In genomic region chr12:50243507-50243906, GRCh38 we compare ENCODE assay signal across 16 cellular contexts. TPM values are rescaled to one million over a fixed set of nuclear protein-coding genes. Genes with fewer than 3 reads are reported as not detected.
DNase-seq lines count a peak whose midpoint lies in the region; ATAC-seq and TF ChIP-seq lines count a peak whose summit lies in the region.
"Had no signal": no experiment of that assay in that cellular context is flagged by ENCODE, and none has a peak within 500 bp of the region (broad histone marks: within the 10 kb centered on the region; RNA-seq: fewer than 3 reads in every experiment).

No MANE protein-coding gene starts in this region.

- H2AFZ ChIP-seq in PC-3 (ENCODE audit: low read length) (no peak overlapping the region), osteoblast (ENCODE audit: low read length) (no peak overlapping the region)

- H3K27me3 Mint-ChIP-seq in chondrocyte (ENCODE audit: low read depth), result no peaks in the 10 kb centered on the region
- H3K27me3 Mint-ChIP-seq: activated naive CD4-positive, alpha-beta T cell treated with anti-CD3 and anti-CD28 coated beads, Interleukin-2, amount 50 U/mL, for 24 hours; progenitor cell of endocrine pancreas had no signal

- ATAC-seq in PC-3 (no peak), upper lobe of right lung (no peak), HG03342 (IDR thresholded peaks at IDR 0.05; ENCODE audit: unreplicated experiment) (no peak)
- ATAC-seq: heart left ventricle had no signal

- no peaks in the 10 kb centered on the region for H3K9me3 Mint-ChIP-seq in chondrocyte (ENCODE audit: low read depth)
- H3K9me3 Mint-ChIP-seq: activated naive CD4-positive, alpha-beta T cell treated with anti-CD3 and anti-CD28 coated beads, Interleukin-2, amount 50 U/mL, for 24 hours had no signal

- TF ChIP-seq CTCF in PC-3 (conservative IDR thresholded peaks at IDR 0.05; ENCODE audit: low read depth, low read length), result no peak
- TF ChIP-seq CTCF in chondrocyte (IDR thresholded peaks at IDR 0.05), result no peak
- no peak for TF ChIP-seq CTCF in osteoblast (IDR thresholded peaks at IDR 0.05; ENCODE audit: extremely low read depth, low read depth, low read length)
- TF ChIP-seq CTCF in upper lobe of right lung (IDR thresholded peaks at IDR 0.05), result no peak

- peak overlapping the region; percentile 15; the same call in 1 of the 2 replicates for H3K9ac ChIP-seq in PC-3 (ENCODE audit: low read length)

- POLR2A ChIA-PET in PC-3 (lab: Charles Lee; ENCODE audit: unreplicated experiment), result no interaction called here

- H3K9me3 ChIP-seq in PC-3 (ENCODE audit: low read length) (no peaks in the 10 kb centered on the region), osteoblast (ENCODE audit: low read depth, low read length) (no peaks in the 10 kb centered on the region), upper lobe of right lung (no peaks in the 10 kb centered on the region)
- H3K9me3 ChIP-seq: heart left ventricle had no signal

- peaks cover 7% of the 10 kb centered on the region for H3K36me3 Mint-ChIP-seq in chondrocyte (ENCODE audit: low read depth)

- H4K20me1 ChIP-seq in PC-3 (ENCODE audit: low read length), result no peaks in the 10 kb centered on the region
- no peaks in the 10 kb centered on the region for H4K20me1 ChIP-seq in osteoblast (ENCODE audit: insufficient read depth, low read length)

- DNase-seq in PC-3, result no peak
- no peak for DNase-seq in chondrocyte (ENCODE audit: low spot score)
- DNase-seq in osteoblast (ENCODE audit: insufficient read length, low spot score, missing footprints), result no peak
- DNase-seq in upper lobe of right lung, result no peak
- DNase-seq in effector CD8-positive, alpha-beta T cell (lab: John Stamatoyannopoulos, UW), result no peak
- no peak for DNase-seq in SHP77 (lab: John Stamatoyannopoulos, UW)
- DNase-seq: activated CD4-positive, alpha-beta T cell treated with anti-CD3 and anti-CD28 coated beads for 1 hour; DND-41; heart left ventricle; NCI-H2081; NCI-H69; stimulated activated CD4-positive, alpha-beta T cell treated with anti-CD3 and anti-CD28 coated beads, Interleukin-1b, Interleukin-23, amount 100 ng/mL, for 48 hours had no signal

- H3K4me1 Mint-ChIP-seq in chondrocyte (ENCODE audit: low read depth), result peaks cover 69% of the 10 kb centered on the region
- H3K4me1 Mint-ChIP-seq: activated naive CD4-positive, alpha-beta T cell treated with anti-CD3 and anti-CD28 coated beads, Interleukin-2, amount 50 U/mL, for 24 hours had no signal

- no peak overlapping the region for H3K4me3 Mint-ChIP-seq in chondrocyte (ENCODE audit: unreplicated experiment)
- H3K4me3 Mint-ChIP-seq: activated naive CD4-positive, alpha-beta T cell treated with anti-CD3 and anti-CD28 coated beads, Interleukin-2, amount 50 U/mL, for 24 hours had no signal

- intact Hi-C loops in PC-3 (cut with micrococcal nuclease), result loop anchor here (5.0 kb wide), 2 partner anchors 46 to 61 kb away; no protein-coding TSS in a partner anchor
- intact Hi-C loops in upper lobe of right lung (cut with DNase I), result no loop called here

- no peaks in the 10 kb centered on the region for H3K9me2 ChIP-seq in PC-3 (replicated peaks; ENCODE audit: low read length)

- H3K27ac Mint-ChIP-seq in chondrocyte (ENCODE audit: unreplicated experiment), result peak overlapping the region; percentile 97
- H3K27ac Mint-ChIP-seq: activated naive CD4-positive, alpha-beta T cell treated with anti-CD3 and anti-CD28 coated beads, Interleukin-2, amount 50 U/mL, for 24 hours; progenitor cell of endocrine pancreas had no signal

- peaks cover 15% of the 10 kb centered on the region for H3F3A ChIP-seq in PC-3 (ENCODE audit: low read length, unreplicated experiment)

- CTCF ChIA-PET in PC-3 (lab: Charles Lee), result no interaction called here

- H3K27me3 ChIP-seq in PC-3 (ENCODE audit: low read length) (no peaks in the 10 kb centered on the region), osteoblast (ENCODE audit: insufficient read depth, low read length) (no peaks in the 10 kb centered on the region), upper lobe of right lung (no peaks in the 10 kb centered on the region)
- H3K27me3 ChIP-seq: heart left ventricle had no signal

- H3K36me3 ChIP-seq in PC-3 (ENCODE audit: low read depth, low read length), result peaks cover 5% of the 10 kb centered on the region; the same call in 1 of the 2 replicates
- no peaks in the 10 kb centered on the region for H3K36me3 ChIP-seq in osteoblast (ENCODE audit: insufficient read depth, low read length)
- peaks cover 12% of the 10 kb centered on the region for H3K36me3 ChIP-seq in upper lobe of right lung

- peak overlapping the region; percentile 78 for H3K4me2 ChIP-seq in PC-3 (ENCODE audit: low read length)
- peak overlapping the region; percentile 83 for H3K4me2 ChIP-seq in osteoblast (ENCODE audit: insufficient read depth, low read length)

- no peak overlapping the region for H3K4me3 ChIP-seq in PC-3 (ENCODE audit: low read length)
- H3K4me3 ChIP-seq in osteoblast (ENCODE audit: insufficient read depth, low read length), result no peak overlapping the region
- H3K4me3 ChIP-seq in upper lobe of right lung, result no peak overlapping the region
- H3K4me3 ChIP-seq: heart left ventricle had no signal

- BruUV-seq in PC-3 (replicated peaks; lab: Mats Ljungman, UMichigan), result no TSS peak

- H3K79me2 ChIP-seq in PC-3 (ENCODE audit: low read length) (peaks cover 2% of the 10 kb centered on the region; the same call in 1 of the 2 replicates), osteoblast (ENCODE audit: insufficient read depth, low read length) (peaks cover 18% of the 10 kb centered on the region)

- H3K27ac ChIP-seq in PC-3 (ENCODE audit: low read length) (peak overlapping the region; percentile 88), osteoblast (ENCODE audit: low read depth, low read length) (peak overlapping the region; percentile 99), upper lobe of right lung (peak overlapping the region; percentile 82)
- H3K27ac ChIP-seq: C4-2B had no signal

- H3K4me1 ChIP-seq in PC-3 (ENCODE audit: insufficient read depth, low read length) (peaks cover 58% of the 10 kb centered on the region), osteoblast (ENCODE audit: insufficient read depth, low read length) (peaks cover 62% of the 10 kb centered on the region), upper lobe of right lung (peaks cover 42% of the 10 kb centered on the region)

RNA-seq across cellular contexts. Expression of gene LIMA1, which starts 39.8 kb away (rescaled TPM):
- total RNA-seq in PC-3 (2014; rRNA removed) (45.1 and 58.2 TPM in 2 replicates), chondrocyte (90.3 to 120 TPM (median 114 TPM) in 3 replicates), osteoblast (433 and 436 TPM in 2 replicates), upper lobe of right lung (81.1 TPM)
